Comparison of ENCODE assay signal across 8 cellular contexts in the genomic region with DNA sequence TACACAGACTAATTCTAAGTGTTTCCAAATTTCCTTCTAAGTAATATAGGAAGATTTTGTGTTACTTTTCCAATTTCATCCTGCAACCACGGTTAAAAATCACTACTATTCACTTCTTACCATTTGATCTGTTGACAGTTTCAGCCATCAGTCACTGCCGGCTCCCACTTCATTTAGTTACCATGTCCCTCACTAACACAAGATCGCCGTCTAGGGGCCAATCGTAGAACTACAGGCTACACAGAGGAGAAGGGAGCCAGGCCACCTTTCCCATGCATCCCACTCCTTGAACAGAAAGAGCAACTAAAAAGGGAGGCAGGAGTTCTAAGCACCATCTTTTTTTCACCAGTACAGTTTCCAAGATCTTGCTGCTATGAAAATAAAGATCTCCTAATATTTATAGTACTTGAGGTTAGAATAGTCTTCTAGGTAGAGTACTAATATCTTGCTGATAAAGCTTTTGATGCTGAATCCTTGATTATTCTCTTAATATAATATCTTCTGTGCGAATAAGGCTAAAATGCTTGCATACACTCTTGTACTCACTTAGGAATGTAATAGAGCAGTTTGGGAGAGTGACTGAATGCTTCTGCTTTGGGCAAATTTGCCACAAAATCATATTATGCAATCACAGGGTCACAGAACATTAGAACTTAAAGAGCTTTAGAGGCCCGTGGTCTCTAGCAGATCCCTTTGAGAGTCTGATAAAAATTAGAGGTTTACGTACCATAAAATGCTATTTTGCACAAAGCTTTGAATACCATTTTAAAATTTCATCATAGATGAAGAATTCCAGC. TPM values are rescaled to one million over a fixed set of nuclear protein-coding genes. Genes with fewer than 3 reads are reported as not detected.
A peak's percentile ranks its signal among the peaks of the same experiment; 100 is the strongest.
DNase-seq lines count a peak whose midpoint lies in the region; ATAC-seq and TF ChIP-seq lines count a peak whose summit lies in the region.

No MANE protein-coding gene starts in this region.

- peak overlapping the region in 1 of 2 donors; percentile 53 for H3K27ac ChIP-seq in coronary artery
- no peak overlapping the region for H3K27ac ChIP-seq in lower lobe of right lung

- POLR2A ChIA-PET in activated CD4-positive, alpha-beta T cell treated with anti-CD3 and anti-CD28 coated beads for 36 hours (lab: Charles Lee): interaction anchor here (0.6 kb wide), 1 partner anchor 117 kb away, joined by 3 read pairs; no protein-coding TSS in a partner anchor

- peaks cover 2% of the 10 kb centered on the region for H3K36me3 Mint-ChIP-seq in activated CD4-positive, alpha-beta T cell treated with anti-CD3 and anti-CD28 coated beads for 36 hours (ENCODE audit: low read depth)

- no peaks in the 10 kb centered on the region for H3K27me3 ChIP-seq in lower lobe of right lung (ENCODE audit: low read depth)

- peaks cover 5% of the 10 kb centered on the region for H3K9me3 Mint-ChIP-seq in activated CD4-positive, alpha-beta T cell treated with anti-CD3 and anti-CD28 coated beads for 36 hours (ENCODE audit: low read depth)

- H3K27me3 Mint-ChIP-seq in activated CD4-positive, alpha-beta T cell treated with anti-CD3 and anti-CD28 coated beads for 36 hours: peaks cover 22% of the 10 kb centered on the region

- no peak overlapping the region for H3K27ac Mint-ChIP-seq in activated CD4-positive, alpha-beta T cell treated with anti-CD3 and anti-CD28 coated beads for 36 hours

- H3K4me1 Mint-ChIP-seq in activated CD4-positive, alpha-beta T cell treated with anti-CD3 and anti-CD28 coated beads for 36 hours: no peaks in the 10 kb centered on the region

- no peaks in the 10 kb centered on the region for H3K36me3 ChIP-seq in lower lobe of right lung

- TF ChIP-seq CTCF in coronary artery (IDR thresholded peaks at IDR 0.05) (peak; percentile 55), lower lobe of right lung (IDR thresholded peaks at IDR 0.05) (peak; percentile 93)

- no peak overlapping the region for H3K4me3 Mint-ChIP-seq in activated CD4-positive, alpha-beta T cell treated with anti-CD3 and anti-CD28 coated beads for 36 hours

- H3K4me1 ChIP-seq in lower lobe of right lung: peaks cover 38% of the 10 kb centered on the region

- H3K4me3 ChIP-seq in coronary artery (no peak overlapping the region), lower lobe of right lung (no peak overlapping the region)

- CTCF ChIA-PET in activated CD4-positive, alpha-beta T cell treated with anti-CD3 and anti-CD28 coated beads for 36 hours (lab: Charles Lee): interaction anchor here (0.6 to 2.3 kb wide), 17 partner anchors 9 to 224 kb away, joined by 3 to 10 read pairs (median 4); partner anchors contain the start of gene CYP1B1

- intact Hi-C loops in activated CD4-positive, alpha-beta T cell treated with anti-CD3 and anti-CD28 coated beads for 36 hours (cut with DNase I, micrococcal nuclease): loop anchor here (1.0 to 5.0 kb wide), 5 partner anchors 39 to 393 kb away; partner anchors contain the start of gene CYP1B1 (in 1 of the 2)
- intact Hi-C loops in lower lobe of right lung (cut with DNase I): loop anchor here (10.0 kb wide), 1 partner anchor 131 kb away; no protein-coding TSS in a partner anchor

- H3K9me3 ChIP-seq in lower lobe of right lung: no peaks in the 10 kb centered on the region

- peak; percentile 15 for DNase-seq in DMS79 treated with DMSO at 0.1 percent for 48 hours (lab: John Stamatoyannopoulos, UW)
- DNase-seq in NCI-H446 (lab: John Stamatoyannopoulos, UW): peak; percentile 57 to 75
- peak; percentile 88 for DNase-seq in activated CD4-positive, alpha-beta T cell treated with anti-CD3 and anti-CD28 coated beads for 36 hours
- DNase-seq in coronary artery (ENCODE audit: low spot score): no peak
- peak; percentile 85 for DNase-seq in lower lobe of right lung
- DNase-seq in stimulated activated CD8-positive, alpha-beta memory T cell treated with anti-CD3 and anti-CD28 coated beads, Interleukin-2, amount 100 ng/mL, for 48 hours (ENCODE audit: low read depth in 2 of 2): peak; percentile 63 to 77

- ATAC-seq in HG02763 (IDR thresholded peaks at IDR 0.05; ENCODE audit: unreplicated experiment) (peak; percentile 53), lower lobe of right lung (peak; percentile 90 to 93), GM19467 (IDR thresholded peaks at IDR 0.05; ENCODE audit: unreplicated experiment) (no peak)
- ATAC-seq in activated CD4-positive, alpha-beta T cell treated with anti-CD3 and anti-CD28 coated beads for 36 hours: peak; percentile 63

RNA-seq across cellular contexts. Expression of gene CYP1B1, which starts 39.5 kb away (rescaled TPM):
- total RNA-seq in activated CD4-positive, alpha-beta T cell treated with anti-CD3 and anti-CD28 coated beads for 36 hours: 1 to 10 TPM; 6.3 TPM
- 67.0 TPM for total RNA-seq in lower lobe of right lung
